In genomic region chr5:154618696-154619095, GRCh38 we compare ENCODE assay signal across 1 cellular context.
TF ChIP-seq lines count a peak whose summit lies in the region.

No MANE protein-coding gene starts in this region.

TF ChIP-seq in HepG2, 621 proteins besides CTCF, POLR2A, EP300 and RAD21 (continued from another document):
- TF ChIP-seq TFAP4 (IDR thresholded peaks at IDR 0.05; ENCODE audit: borderline replicate concordance, low read depth) (no peak), ETS1 (CRISPR knock-in tag; IDR thresholded peaks at IDR 0.05) (no peak), RBFOX2 (IDR thresholded peaks at IDR 0.05; ENCODE audit: low read depth, low read length) (no peak), KMT2A (CRISPR knock-in tag; IDR thresholded peaks at IDR 0.05) (no peak), IKZF4 (CRISPR knock-in tag; IDR thresholded peaks at IDR 0.05; ENCODE audit: borderline replicate concordance, low read depth, not compliant biosample characterization) (no peak), RFX3 (CRISPR knock-in tag; IDR thresholded peaks at IDR 0.05) (no peak), ZNF878 (CRISPR knock-in tag; IDR thresholded peaks at IDR 0.05) (no peak), TMF1 (CRISPR knock-in tag; IDR thresholded peaks at IDR 0.05; ENCODE audit: low read depth) (no peak), ZNF766 (CRISPR knock-in tag; IDR thresholded peaks at IDR 0.05; ENCODE audit: borderline replicate concordance) (no peak), ZSCAN22 (CRISPR knock-in tag; IDR thresholded peaks at IDR 0.05) (no peak), ZNF3 (CRISPR knock-in tag; IDR thresholded peaks at IDR 0.05) (no peak), CSRNP2 (CRISPR knock-in tag; conservative IDR thresholded peaks at IDR 0.05; ENCODE audit: low read depth) (no peak)
